In the genomic region with DNA sequence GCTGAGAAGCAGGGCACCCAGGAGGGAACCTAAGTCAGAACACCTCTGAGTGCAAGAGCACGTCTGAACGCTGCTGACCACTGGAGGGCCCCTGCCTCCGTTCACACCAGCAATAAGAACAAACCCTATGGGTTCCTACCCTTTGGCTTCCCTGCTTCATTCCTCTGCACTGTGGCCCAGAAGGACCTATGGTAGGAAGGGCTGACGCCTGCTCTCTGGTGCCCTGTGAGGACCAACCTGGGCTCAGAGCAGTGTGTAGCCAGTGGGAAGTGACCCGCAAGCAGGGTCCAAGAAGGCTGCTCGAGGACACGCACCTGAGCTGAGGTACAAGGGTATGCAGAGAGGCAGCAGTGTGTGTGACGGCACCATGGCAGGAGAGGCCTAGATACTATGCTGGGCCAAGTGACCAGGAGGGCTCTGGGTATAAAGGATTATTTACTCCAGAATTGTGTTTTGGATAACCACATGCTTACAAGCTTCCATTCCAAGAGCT, we compare ENCODE assay signal across 1 cellular context.
TF ChIP-seq lines count a peak whose summit lies in the region.

No MANE protein-coding gene starts in this region.

TF ChIP-seq in SK-N-SH, 30 proteins besides CTCF, POLR2A, EP300 and RAD21:
- no peak for TF ChIP-seq EZH2phosphoT487 (IDR thresholded peaks at IDR 0.05; ENCODE audit: borderline replicate concordance, low read depth)
- no peak for TF ChIP-seq NFIC (IDR thresholded peaks at IDR 0.05; ENCODE audit: borderline replicate concordance)
- no peak for TF ChIP-seq GATA2 (CRISPR knock-in tag; IDR thresholded peaks at IDR 0.05)
- no peak for TF ChIP-seq GABPA (IDR thresholded peaks at IDR 0.05; ENCODE audit: low read depth)
- TF ChIP-seq RCOR1 (IDR thresholded peaks at IDR 0.05; ENCODE audit: low read length): no peak
- TF ChIP-seq NRF1 (IDR thresholded peaks at IDR 0.05; ENCODE audit: low read depth, low read length): no peak
- no peak for TF ChIP-seq ELF1 (IDR thresholded peaks at IDR 0.05)
- TF ChIP-seq, protein P1, sequence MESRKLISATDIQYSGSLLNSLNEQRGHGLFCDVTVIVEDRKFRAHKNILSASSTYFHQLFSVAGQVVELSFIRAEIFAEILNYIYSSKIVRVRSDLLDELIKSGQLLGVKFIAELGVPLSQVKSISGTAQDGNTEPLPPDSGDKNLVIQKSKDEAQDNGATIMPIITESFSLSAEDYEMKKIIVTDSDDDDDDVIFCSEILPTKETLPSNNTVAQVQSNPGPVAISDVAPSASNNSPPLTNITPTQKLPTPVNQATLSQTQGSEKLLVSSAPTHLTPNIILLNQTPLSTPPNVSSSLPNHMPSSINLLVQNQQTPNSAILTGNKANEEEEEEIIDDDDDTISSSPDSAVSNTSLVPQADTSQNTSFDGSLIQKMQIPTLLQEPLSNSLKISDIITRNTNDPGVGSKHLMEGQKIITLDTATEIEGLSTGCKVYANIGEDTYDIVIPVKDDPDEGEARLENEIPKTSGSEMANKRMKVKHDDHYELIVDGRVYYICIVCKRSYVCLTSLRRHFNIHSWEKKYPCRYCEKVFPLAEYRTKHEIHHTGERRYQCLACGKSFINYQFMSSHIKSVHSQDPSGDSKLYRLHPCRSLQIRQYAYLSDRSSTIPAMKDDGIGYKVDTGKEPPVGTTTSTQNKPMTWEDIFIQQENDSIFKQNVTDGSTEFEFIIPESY (IDR thresholded peaks at IDR 0.05; ENCODE audit: borderline replicate concordance, low read depth): no peak
- no peak for TF ChIP-seq MXI1 (IDR thresholded peaks at IDR 0.05; ENCODE audit: low read depth, low read length)
- TF ChIP-seq, protein P2, sequence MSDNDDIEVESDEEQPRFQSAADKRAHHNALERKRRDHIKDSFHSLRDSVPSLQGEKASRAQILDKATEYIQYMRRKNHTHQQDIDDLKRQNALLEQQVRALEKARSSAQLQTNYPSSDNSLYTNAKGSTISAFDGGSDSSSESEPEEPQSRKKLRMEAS (IDR thresholded peaks at IDR 0.05; ENCODE audit: low read depth): no peak
- no peak for TF ChIP-seq JUND (IDR thresholded peaks at IDR 0.05)
- TF ChIP-seq, protein P3, sequence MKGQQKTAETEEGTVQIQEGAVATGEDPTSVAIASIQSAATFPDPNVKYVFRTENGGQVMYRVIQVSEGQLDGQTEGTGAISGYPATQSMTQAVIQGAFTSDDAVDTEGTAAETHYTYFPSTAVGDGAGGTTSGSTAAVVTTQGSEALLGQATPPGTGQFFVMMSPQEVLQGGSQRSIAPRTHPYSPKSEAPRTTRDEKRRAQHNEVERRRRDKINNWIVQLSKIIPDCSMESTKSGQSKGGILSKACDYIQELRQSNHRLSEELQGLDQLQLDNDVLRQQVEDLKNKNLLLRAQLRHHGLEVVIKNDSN (IDR thresholded peaks at IDR 0.05; ENCODE audit: borderline replicate concordance, low read depth): no peak
- TF ChIP-seq FOXM1 (IDR thresholded peaks at IDR 0.05; ENCODE audit: low read depth): no peak
